ENCODE assay signal across 20 cellular contexts in the genomic region with DNA sequence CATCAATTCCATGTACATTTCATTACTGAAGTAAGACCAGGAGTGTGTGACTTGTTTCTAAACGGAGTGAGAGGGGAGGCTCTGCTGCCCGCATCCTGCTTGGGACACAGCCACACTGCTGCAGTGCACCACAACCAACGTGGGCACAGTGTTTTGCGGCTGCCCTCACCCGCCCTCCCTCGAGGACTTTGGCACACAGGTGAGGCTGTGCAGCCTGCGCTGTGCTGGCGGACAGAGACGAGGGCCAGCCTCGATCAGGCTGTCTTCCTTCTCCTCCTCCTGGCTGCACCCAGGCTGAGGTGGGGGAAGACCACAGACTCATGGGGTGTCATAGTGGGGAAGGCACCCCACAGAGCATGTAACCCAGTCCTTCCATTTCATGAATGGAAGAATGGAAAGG. TPM values are rescaled to one million over a fixed set of nuclear protein-coding genes. Genes with fewer than 3 reads are reported as not detected.
A peak's percentile ranks its signal among the peaks of the same experiment; 100 is the strongest.
DNase-seq lines count a peak whose midpoint lies in the region; ATAC-seq and TF ChIP-seq lines count a peak whose summit lies in the region.
"Had no signal": no experiment of that assay in that cellular context is flagged by ENCODE, and none has a peak within 500 bp of the region (broad histone marks: within the 10 kb centered on the region; RNA-seq: fewer than 3 reads in every experiment).

No MANE protein-coding gene starts in this region.

- peaks cover 52% of the 10 kb centered on the region for H3K4me1 Mint-ChIP-seq in activated CD8-positive, alpha-beta memory T cell treated with anti-CD3 and anti-CD28 coated beads, Interleukin-2, amount 10 ng/mL, durations not matched to agents 7 days and 5 days
- H3K4me1 Mint-ChIP-seq in activated naive CD8-positive, alpha-beta T cell treated with anti-CD3 and anti-CD28 coated beads, Interleukin-2, amount 10 ng/mL, durations not matched to agents 7 days and 5 days, result peaks cover 26% of the 10 kb centered on the region
- H3K4me1 Mint-ChIP-seq in natural killer cell treated with Interleukin-12 subunit alpha and Interleukin-12 subunit beta and Interleukin-15 and Interleukin-18, amount 100 ng/mL, for 72 hours (ENCODE audit: low read depth in 2 of 2), result peaks cover 14 to 21% of the 10 kb centered on the region in 2 donors

- H3K4me1 ChIP-seq in Loucy (ENCODE audit: insufficient read depth, low read length, poor library complexity, severe bottlenecking), result peaks cover 38% of the 10 kb centered on the region
- H3K4me1 ChIP-seq: uterus had no signal

- no peaks in the 10 kb centered on the region for H3K79me2 ChIP-seq in Loucy (ENCODE audit: insufficient read depth, low read length)

- H3K27me3 Mint-ChIP-seq in activated CD8-positive, alpha-beta memory T cell treated with anti-CD3 and anti-CD28 coated beads, Interleukin-2, amount 10 ng/mL, durations not matched to agents 7 days and 5 days, result peaks cover 81% of the 10 kb centered on the region
- peaks cover 84% of the 10 kb centered on the region for H3K27me3 Mint-ChIP-seq in activated naive CD8-positive, alpha-beta T cell treated with anti-CD3 and anti-CD28 coated beads, Interleukin-2, amount 10 ng/mL, durations not matched to agents 7 days and 5 days
- H3K27me3 Mint-ChIP-seq in natural killer cell treated with Interleukin-12 subunit alpha and Interleukin-12 subunit beta and Interleukin-15 and Interleukin-18, amount 100 ng/mL, for 72 hours, result peaks cover 53 to 71% of the 10 kb centered on the region in 2 donors

- no peaks in the 10 kb centered on the region for H3K36me3 Mint-ChIP-seq in activated CD8-positive, alpha-beta memory T cell treated with anti-CD3 and anti-CD28 coated beads, Interleukin-2, amount 10 ng/mL, durations not matched to agents 7 days and 5 days
- no peaks in the 10 kb centered on the region for H3K36me3 Mint-ChIP-seq in activated naive CD8-positive, alpha-beta T cell treated with anti-CD3 and anti-CD28 coated beads, Interleukin-2, amount 10 ng/mL, durations not matched to agents 7 days and 5 days
- H3K36me3 Mint-ChIP-seq in natural killer cell treated with Interleukin-12 subunit alpha and Interleukin-12 subunit beta and Interleukin-15 and Interleukin-18, amount 100 ng/mL, for 72 hours, result no peaks in the 10 kb centered on the region
- H3K36me3 Mint-ChIP-seq: mesothelial cell of epicardium; stimulated activated naive B cell treated with anti-CD40 and anti-IgM and Interleukin-4, amounts not matched to agents 10 μg/mL and 1 μg/mL and 100 μg/mL, for 72 hours had no signal

- H4K20me1 ChIP-seq in Loucy (ENCODE audit: insufficient read depth, low read length, poor library complexity, severe bottlenecking), result no peaks in the 10 kb centered on the region

- no peaks in the 10 kb centered on the region for H3K9me3 ChIP-seq in Loucy (ENCODE audit: insufficient read depth, low read depth, low read length)
- H3K9me3 ChIP-seq: heart left ventricle, MG63, sigmoid colon, SK-N-SH, uterus had no signal

- H3K4me3 ChIP-seq in Loucy (ENCODE audit: low read length, poor library complexity, severe bottlenecking), result no peak overlapping the region
- H3K4me3 ChIP-seq: heart left ventricle, MG63, sigmoid colon, uterus had no signal

- peak; percentile 57 for ATAC-seq in activated CD8-positive, alpha-beta memory T cell treated with anti-CD3 and anti-CD28 coated beads, Interleukin-2, amount 10 ng/mL, durations not matched to agents 7 days and 5 days
- ATAC-seq in activated naive CD8-positive, alpha-beta T cell treated with anti-CD3 and anti-CD28 coated beads, Interleukin-2, amount 10 ng/mL, durations not matched to agents 7 days and 5 days (ENCODE audit: low read depth), result peak; percentile 69
- peak; percentile 66 for ATAC-seq in natural killer cell treated with Interleukin-12 subunit alpha and Interleukin-12 subunit beta and Interleukin-15 and Interleukin-18, amount 100 ng/mL, for 72 hours
- ATAC-seq in GM21381 (IDR thresholded peaks at IDR 0.05; ENCODE audit: unreplicated experiment) (no peak), GM21360 (IDR thresholded peaks at IDR 0.05; ENCODE audit: unreplicated experiment) (no peak)
- ATAC-seq: heart left ventricle had no signal

- H3K4me2 ChIP-seq in Loucy (ENCODE audit: low read depth, low read length, poor library complexity, severe bottlenecking), result peak overlapping the region; percentile 90
- H3K4me2 ChIP-seq: SK-N-SH had no signal

- no peak overlapping the region for H3K9ac ChIP-seq in Loucy (ENCODE audit: low read depth, low read length, poor library complexity, severe bottlenecking)
- H3K9ac ChIP-seq: SK-N-SH had no signal

- peak; percentile 75 for DNase-seq in activated CD8-positive, alpha-beta memory T cell treated with anti-CD3 and anti-CD28 coated beads, Interleukin-2, amount 10 ng/mL, durations not matched to agents 7 days and 5 days
- DNase-seq in activated CD8-positive, alpha-beta memory T cell treated with anti-CD3 and anti-CD28 coated beads, Interleukin-2, amount 50 U/mL, for 4 hours, result no peak
- DNase-seq in activated naive CD8-positive, alpha-beta T cell treated with anti-CD3 and anti-CD28 coated beads, Interleukin-2, amount 10 ng/mL, durations not matched to agents 7 days and 5 days, result peak; percentile 51
- DNase-seq in natural killer cell treated with Interleukin-12 subunit alpha and Interleukin-12 subunit beta and Interleukin-15 and Interleukin-18, amount 100 ng/mL, for 72 hours (ENCODE audit: low spot score), result no peak
- no peak for DNase-seq in cardiac septum (ENCODE audit: low spot score)
- DNase-seq: EL; heart left ventricle; kidney; MG63; NCI-H187 treated with DMSO at 0.1 percent for 48 hours; NCI-H524; occipital lobe; sigmoid colon; SK-N-SH; stimulated activated naive B cell treated with anti-CD40 and anti-IgM and Interleukin-4, amounts not matched to agents 10 μg/mL and 1 μg/mL and 100 μg/mL, for 72 hours; uterus had no signal

- intact Hi-C loops in cardiac septum (cut with DNase I), result no loop called here

- no peaks in the 10 kb centered on the region for H3K9me2 ChIP-seq in Loucy (replicated peaks; ENCODE audit: low read depth, low read length)
- H3K9me2 ChIP-seq: SK-N-SH had no signal

- CTCF ChIA-PET in activated CD8-positive, alpha-beta memory T cell treated with anti-CD3 and anti-CD28 coated beads, Interleukin-2, amount 10 ng/mL, durations not matched to agents 7 days and 5 days (lab: Charles Lee), result interaction anchor here (1.1 kb wide), 1 partner anchor 31 kb away, joined by 3 read pairs; a partner anchor contains a TSS

- H3K27me3 ChIP-seq in Loucy (ENCODE audit: insufficient read depth, low read length, poor library complexity, severe bottlenecking), result peaks cover 16% of the 10 kb centered on the region
- H3K27me3 ChIP-seq: MG63, uterus had no signal

- TF ChIP-seq CTCF in Loucy (conservative IDR thresholded peaks at IDR 0.05; ENCODE audit: low read length), result no peak

- H2AFZ ChIP-seq in Loucy (ENCODE audit: low read length), result no peak overlapping the region

- H3F3A ChIP-seq in Loucy (ENCODE audit: low read depth), result no peaks in the 10 kb centered on the region

- no peaks in the 10 kb centered on the region for H3K36me3 ChIP-seq in Loucy (ENCODE audit: insufficient read depth, low read length)
- H3K36me3 ChIP-seq: heart left ventricle, MG63, sigmoid colon, uterus had no signal

- H3K4me3 Mint-ChIP-seq in activated CD8-positive, alpha-beta memory T cell treated with anti-CD3 and anti-CD28 coated beads, Interleukin-2, amount 10 ng/mL, durations not matched to agents 7 days and 5 days, result no peak overlapping the region
- peak overlapping the region; percentile 26 for H3K4me3 Mint-ChIP-seq in activated naive CD8-positive, alpha-beta T cell treated with anti-CD3 and anti-CD28 coated beads, Interleukin-2, amount 10 ng/mL, durations not matched to agents 7 days and 5 days
- no peak overlapping the region for H3K4me3 Mint-ChIP-seq in natural killer cell treated with Interleukin-12 subunit alpha and Interleukin-12 subunit beta and Interleukin-15 and Interleukin-18, amount 100 ng/mL, for 72 hours
- H3K4me3 Mint-ChIP-seq: mesothelial cell of epicardium; stimulated activated naive B cell treated with anti-CD40 and anti-IgM and Interleukin-4, amounts not matched to agents 10 μg/mL and 1 μg/mL and 100 μg/mL, for 72 hours had no signal

- no peaks in the 10 kb centered on the region for H3K9me3 Mint-ChIP-seq in activated CD8-positive, alpha-beta memory T cell treated with anti-CD3 and anti-CD28 coated beads, Interleukin-2, amount 10 ng/mL, durations not matched to agents 7 days and 5 days (ENCODE audit: low read depth)
- no peaks in the 10 kb centered on the region for H3K9me3 Mint-ChIP-seq in activated naive CD8-positive, alpha-beta T cell treated with anti-CD3 and anti-CD28 coated beads, Interleukin-2, amount 10 ng/mL, durations not matched to agents 7 days and 5 days
- H3K9me3 Mint-ChIP-seq in natural killer cell treated with Interleukin-12 subunit alpha and Interleukin-12 subunit beta and Interleukin-15 and Interleukin-18, amount 100 ng/mL, for 72 hours, result no peaks in the 10 kb centered on the region
- H3K9me3 Mint-ChIP-seq: mesothelial cell of epicardium; stimulated activated naive B cell treated with anti-CD40 and anti-IgM and Interleukin-4, amounts not matched to agents 10 μg/mL and 1 μg/mL and 100 μg/mL, for 72 hours had no signal

- POLR2A ChIA-PET in activated naive CD8-positive, alpha-beta T cell treated with anti-CD3 and anti-CD28 coated beads, Interleukin-2, amount 10 ng/mL, durations not matched to agents 7 days and 5 days (lab: Charles Lee), result no interaction called here

- H3K27ac Mint-ChIP-seq in activated CD8-positive, alpha-beta memory T cell treated with anti-CD3 and anti-CD28 coated beads, Interleukin-2, amount 10 ng/mL, durations not matched to agents 7 days and 5 days, result no peak overlapping the region
- H3K27ac Mint-ChIP-seq in activated naive CD8-positive, alpha-beta T cell treated with anti-CD3 and anti-CD28 coated beads, Interleukin-2, amount 10 ng/mL, durations not matched to agents 7 days and 5 days, result no peak overlapping the region
- no peak overlapping the region for H3K27ac Mint-ChIP-seq in natural killer cell treated with Interleukin-12 subunit alpha and Interleukin-12 subunit beta and Interleukin-15 and Interleukin-18, amount 100 ng/mL, for 72 hours
- H3K27ac Mint-ChIP-seq: mesothelial cell of epicardium; stimulated activated naive B cell treated with anti-CD40 and anti-IgM and Interleukin-4, amounts not matched to agents 10 μg/mL and 1 μg/mL and 100 μg/mL, for 72 hours had no signal

RNA-seq across cellular contexts. Expression of a gene that starts 31.0 kb away (rescaled TPM):
- total RNA-seq in activated CD8-positive, alpha-beta memory T cell treated with anti-CD3 and anti-CD28 coated beads, Interleukin-2, amount 10 ng/mL, durations not matched to agents 7 days and 5 days, result 10 to 100 TPM; 13.2 to 13.5 TPM
- total RNA-seq in activated naive CD8-positive, alpha-beta T cell treated with anti-CD3 and anti-CD28 coated beads, Interleukin-2, amount 10 ng/mL, durations not matched to agents 7 days and 5 days, result 10 to 100 TPM; 15.3 to 15.9 TPM
- 10 to 100 TPM; 14.1 to 15.1 TPM for total RNA-seq in natural killer cell treated with Interleukin-12 subunit alpha and Interleukin-12 subunit beta and Interleukin-15 and Interleukin-18, amount 100 ng/mL, for 72 hours
- 28.9 TPM for total RNA-seq in cardiac septum

Comparison
In these comparisons a context has a peak if more than half of its experiments do, and no peak if none do; other contexts are left out.
1. DNase-seq: peak in activated CD8-positive, alpha-beta memory T cell treated with anti-CD3 and anti-CD28 coated beads, Interleukin-2, amount 10 ng/mL, durations not matched to agents 7 days and 5 days (single experiment) and activated naive CD8-positive, alpha-beta T cell treated with anti-CD3 and anti-CD28 coated beads, Interleukin-2, amount 10 ng/mL, durations not matched to agents 7 days and 5 days (single experiment); none in activated CD8-positive, alpha-beta memory T cell treated with anti-CD3 and anti-CD28 coated beads, Interleukin-2, amount 50 U/mL, for 4 hours (single experiment), natural killer cell treated with Interleukin-12 subunit alpha and Interleukin-12 subunit beta and Interleukin-15 and Interleukin-18, amount 100 ng/mL, for 72 hours (single experiment) and cardiac septum (single experiment).
2. ATAC-seq: peak in activated CD8-positive, alpha-beta memory T cell treated with anti-CD3 and anti-CD28 coated beads, Interleukin-2, amount 10 ng/mL, durations not matched to agents 7 days and 5 days (single experiment), activated naive CD8-positive, alpha-beta T cell treated with anti-CD3 and anti-CD28 coated beads, Interleukin-2, amount 10 ng/mL, durations not matched to agents 7 days and 5 days (single experiment) and natural killer cell treated with Interleukin-12 subunit alpha and Interleukin-12 subunit beta and Interleukin-15 and Interleukin-18, amount 100 ng/mL, for 72 hours (2 of 2); none in GM21381 (single experiment) and GM21360 (single experiment).